In the genomic region with DNA sequence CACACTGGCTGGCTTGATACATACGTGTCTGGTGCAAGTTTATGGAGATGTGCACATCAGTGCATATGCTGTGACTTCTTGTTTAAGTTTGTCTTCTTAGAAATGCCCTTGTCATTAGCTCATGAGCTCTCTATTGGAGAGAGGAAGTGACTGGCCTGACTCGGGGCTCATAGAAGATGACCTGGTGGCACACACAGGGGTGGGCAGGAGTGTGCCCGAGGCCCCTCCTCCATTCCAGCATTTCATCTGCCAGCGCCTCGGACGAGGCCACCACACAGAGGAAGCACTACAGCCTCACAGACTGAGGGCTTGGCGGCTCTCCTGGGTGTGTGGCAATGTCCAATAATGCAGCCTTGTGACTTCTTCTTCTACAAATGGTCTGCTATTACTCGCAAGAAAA, we compare ENCODE assay signal across 27 cellular contexts.
"Had no signal": no experiment of that assay in that cellular context is flagged by ENCODE, and none has a peak within 500 bp of the region (broad histone marks: within the 10 kb centered on the region; RNA-seq: fewer than 3 reads in every experiment).

No MANE protein-coding gene starts in this region.

- DNase-seq: dermis blood vessel endothelial cell; effector memory CD4-positive, alpha-beta T cell; foreskin keratinocyte; heart left ventricle; left cardiac atrium; left lung; mesendoderm; midbrain; naive thymus-derived CD8-positive, alpha-beta T cell; pancreas; retina; stimulated activated CD4-positive, alpha-beta T cell treated with anti-CD3 and anti-CD28 coated beads, Interleukin-12 subunit alpha, Interleukin-12 subunit beta, amount 100 ng/mL, for 4 hours; stimulated activated CD4-positive, alpha-beta T cell treated with anti-CD3 and anti-CD28 coated beads, Interleukin-1b, Interleukin-23, amount 100 ng/mL, for 48 hours; stimulated activated CD4-positive, alpha-beta T cell treated with anti-CD3 and anti-CD28 coated beads, Interleukin-4, amount 100 ng/mL, for 1 hour; stimulated activated CD8-positive, alpha-beta memory T cell treated with anti-CD3 and anti-CD28 coated beads, Interleukin-4, amount 100 ng/mL, for 48 hours; stimulated activated naive CD4-positive, alpha-beta T cell; stimulated activated naive CD8-positive, alpha-beta T cell treated with anti-CD3 and anti-CD28 coated beads, Interleukin-15, amount 100 ng/mL, for 72 hours; transverse colon had no signal

- H3K4me1 ChIP-seq: esophagus muscularis mucosa, foreskin keratinocyte, gastroesophageal sphincter, heart left ventricle, left lung, pancreas, suprapubic skin, transverse colon had no signal

- H3K4me3 Mint-ChIP-seq: naive thymus-derived CD8-positive, alpha-beta T cell; neural crest cell; stimulated activated naive CD8-positive, alpha-beta T cell treated with anti-CD3 and anti-CD28 coated beads, Interleukin-15, amount 100 ng/mL, for 72 hours had no signal

- H2AFZ ChIP-seq: hepatocyte had no signal

- H3K4me1 Mint-ChIP-seq: stimulated activated naive CD8-positive, alpha-beta T cell treated with anti-CD3 and anti-CD28 coated beads, Interleukin-15, amount 100 ng/mL, for 72 hours had no signal

- H3K27me3 ChIP-seq: foreskin keratinocyte, hepatocyte, left lung, pancreas, transverse colon had no signal

- H3K4me3 ChIP-seq: coronary artery, esophagus muscularis mucosa, gastroesophageal sphincter, heart left ventricle, hepatocyte, left lung, pancreas, smooth muscle cell, suprapubic skin, transverse colon had no signal

- H3K27ac Mint-ChIP-seq: naive thymus-derived CD8-positive, alpha-beta T cell; stimulated activated naive CD8-positive, alpha-beta T cell treated with anti-CD3 and anti-CD28 coated beads, Interleukin-15, amount 100 ng/mL, for 72 hours had no signal

- H3K36me3 ChIP-seq: esophagus muscularis mucosa, gastroesophageal sphincter, heart left ventricle, left lung, neutrophil, pancreas, suprapubic skin, transverse colon had no signal

- H3K27ac ChIP-seq: coronary artery, esophagus muscularis mucosa, foreskin keratinocyte, gastroesophageal sphincter, heart left ventricle, hepatocyte, left lung, neutrophil, pancreas, suprapubic skin, transverse colon had no signal

- H3K4me2 ChIP-seq: hepatocyte, smooth muscle cell had no signal

- ATAC-seq: foreskin keratinocyte; gastroesophageal sphincter; heart left ventricle; left cardiac atrium; left lung; naive thymus-derived CD8-positive, alpha-beta T cell; pancreas; sciatic nerve; stimulated activated naive CD8-positive, alpha-beta T cell treated with anti-CD3 and anti-CD28 coated beads, Interleukin-15, amount 100 ng/mL, for 72 hours had no signal

- H3K79me2 ChIP-seq: hepatocyte had no signal

- H3K9me3 ChIP-seq: neutrophil, pancreas, transverse colon had no signal
